20 cellular contexts compared by ENCODE assay signal in genomic region chr13:43042410-43042921, GRCh38. TPM values are rescaled to one million over a fixed set of nuclear protein-coding genes. Genes with fewer than 3 reads are reported as not detected.
DNase-seq lines count a peak whose midpoint lies in the region; ATAC-seq and TF ChIP-seq lines count a peak whose summit lies in the region.
"Had no signal": no experiment of that assay in that cellular context is flagged by ENCODE, and none has a peak within 500 bp of the region (broad histone marks: within the 10 kb centered on the region; RNA-seq: fewer than 3 reads in every experiment).

No MANE protein-coding gene starts in this region.

- peaks cover 21% of the 10 kb centered on the region for H3K36me3 ChIP-seq in OCI-LY3 (replicated peaks; ENCODE audit: low read depth, low read length)
- H3K36me3 ChIP-seq: pancreas had no signal

- no peak overlapping the region for H3K4me3 Mint-ChIP-seq in type B pancreatic cell

- no peak overlapping the region for H3K4me3 ChIP-seq in OCI-LY3 (ENCODE audit: low read length)
- H3K4me3 ChIP-seq: esophagus muscularis mucosa, pancreas had no signal

- peak overlapping the region; percentile 80; the same call in 1 of the 2 replicates for H3K27ac ChIP-seq in OCI-LY3 (ENCODE audit: low read length)
- H3K27ac ChIP-seq: esophagus muscularis mucosa, pancreas had no signal

- peaks cover 41% of the 10 kb centered on the region for H3K4me1 Mint-ChIP-seq in type B pancreatic cell (ENCODE audit: unreplicated experiment)

- H3K9ac ChIP-seq in OCI-LY3 (ENCODE audit: low read length), result no peak overlapping the region

- H3K27me3 ChIP-seq in OCI-LY3 (ENCODE audit: low read depth, low read length), result no peaks in the 10 kb centered on the region
- H3K27me3 ChIP-seq: esophagus muscularis mucosa, pancreas had no signal

- ATAC-seq in HG03457 (IDR thresholded peaks at IDR 0.05; ENCODE audit: unreplicated experiment), result no peak
- ATAC-seq: left lobe of liver, pancreas, PC-3 had no signal

- H3K36me3 Mint-ChIP-seq in type B pancreatic cell, result peaks cover 43% of the 10 kb centered on the region

- H3K4me2 ChIP-seq in OCI-LY3 (ENCODE audit: low read length), result peak overlapping the region; percentile 56

- H4K20me1 ChIP-seq in OCI-LY3 (ENCODE audit: insufficient read depth, low read length), result no peaks in the 10 kb centered on the region

- peaks cover 5% of the 10 kb centered on the region for H3K9me3 Mint-ChIP-seq in type B pancreatic cell

- TF ChIP-seq CTCF in OCI-LY3 (IDR thresholded peaks at IDR 0.05; ENCODE audit: low read depth, low read length), result no peak
- no peak for TF ChIP-seq CTCF in type B pancreatic cell (conservative IDR thresholded peaks at IDR 0.05)

- H3K27me3 Mint-ChIP-seq in type B pancreatic cell, result no peaks in the 10 kb centered on the region

- no peak overlapping the region for H2AFZ ChIP-seq in OCI-LY3 (ENCODE audit: low read depth, low read length)

- peaks cover 81% of the 10 kb centered on the region for H3K79me2 ChIP-seq in OCI-LY3 (ENCODE audit: low read length)

- no peaks in the 10 kb centered on the region for H3K9me3 ChIP-seq in OCI-LY3 (ENCODE audit: insufficient read depth, low read length)
- H3K9me3 ChIP-seq: esophagus muscularis mucosa, pancreas had no signal

- H3K27ac Mint-ChIP-seq in type B pancreatic cell, result peak overlapping the region; percentile 9

- H3K4me1 ChIP-seq in OCI-LY3 (ENCODE audit: low read length), result peaks cover 78% of the 10 kb centered on the region

- DNase-seq in stimulated activated CD4-positive, alpha-beta T cell treated with anti-CD3 and anti-CD28 coated beads, Interleukin-1b, Interleukin-23, amount 100 ng/mL, for 48 hours, result peak; percentile 36
- DNase-seq in stimulated activated CD4-positive, alpha-beta T cell treated with anti-CD3 and anti-CD28 coated beads, Interleukin-4, amount 100 ng/mL, for 24 hours, result no peak
- DNase-seq in iris pigment epithelial cell (ENCODE audit: low read depth), result peak; percentile 34
- DNase-seq in type B pancreatic cell (ENCODE audit: extremely low spot score, unreplicated experiment), result no peak
- DNase-seq in SW480 (ENCODE audit: low spot score), result no peak
- no peak for DNase-seq in anterior cingulate cortex (lab: John Stamatoyannopoulos, UW)
- DNase-seq: amniotic stem cell; caudate nucleus; NCI-H1436 treated with DMSO at 0.1 percent for 48 hours; NCI-H2171 treated with DMSO at 0.1 percent for 48 hours; NCI-H69; pancreas; PC-3; stimulated activated CD4-positive, alpha-beta T cell treated with anti-CD3 and anti-CD28 coated beads, Interleukin-4, amount 100 ng/mL, for 1 hour; T1000 had no signal

RNA-seq across cellular contexts. Expression of gene DNAJC15, which starts 19.1 kb away (rescaled TPM):
- total RNA-seq in type B pancreatic cell (ENCODE audit: low replicate concordance), result 19.7 and 23.8 TPM in 2 replicates

RNA-seq across cellular contexts. Expression of gene EPSTI1, which starts 50.4 kb away (rescaled TPM):
- 7.9 and 15.7 TPM in 2 replicates for total RNA-seq in type B pancreatic cell (ENCODE audit: low replicate concordance)
- total RNA-seq: SK-MEL-5 had no signal

Comparison
In these comparisons a context has a peak if more than half of its experiments do, and no peak if none do; other contexts are left out.
1. DNase-seq: peak in stimulated activated CD4-positive, alpha-beta T cell treated with anti-CD3 and anti-CD28 coated beads, Interleukin-1b, Interleukin-23, amount 100 ng/mL, for 48 hours (single experiment) and iris pigment epithelial cell (single experiment); none in stimulated activated CD4-positive, alpha-beta T cell treated with anti-CD3 and anti-CD28 coated beads, Interleukin-4, amount 100 ng/mL, for 24 hours (single experiment), type B pancreatic cell (single experiment), SW480 (single experiment) and anterior cingulate cortex (0 of 58).